In genomic region chr2:233184669-233185068, GRCh38 we compare ENCODE assay signal across 24 cellular contexts.
DNase-seq lines count a peak whose midpoint lies in the region; ATAC-seq and TF ChIP-seq lines count a peak whose summit lies in the region.
"Had no signal": no experiment of that assay in that cellular context is flagged by ENCODE, and none has a peak within 500 bp of the region (broad histone marks: within the 10 kb centered on the region; RNA-seq: fewer than 3 reads in every experiment).

No MANE protein-coding gene starts in this region.

- CTCF ChIA-PET in CD4-positive, alpha-beta memory T cell (lab: Charles Lee; ENCODE audit: partially characterized antibody) = interaction anchor here (1.2 kb wide), 2 partner anchors 67 to 130 kb away, joined by 3 to 4 read pairs; partner anchors contain the start of gene ATG16L1

- no peak for DNase-seq in activated T-cell treated with anti-CD3 and anti-CD28 coated beads, Interleukin-2, amount 50 U/mL, for 24 hours
- DNase-seq in activated T-cell treated with anti-CD3 and anti-CD28 coated beads, Interleukin-2, amount 50 U/mL, for 1 hour = no peak
- DNase-seq in astrocyte of the hippocampus (ENCODE audit: low read depth, low spot score) (peak; percentile 56), naive B cell (no peak), NOMO-1 treated with dmso at 0.1 percent for 144 hours (lab: John Stamatoyannopoulos, UW; ENCODE audit: unreplicated experiment) (no peak), upper lobe of right lung (no peak), NCI-H226 (no peak)
- DNase-seq in CD4-positive, alpha-beta memory T cell = no peak
- DNase-seq: activated CD4-positive, alpha-beta T cell treated with anti-CD3 and anti-CD28 coated beads for 1 hour; activated naive CD4-positive, alpha-beta T cell; activated T-cell treated with anti-CD3 and anti-CD28 coated beads, Interleukin-2, amount 50 U/mL, for 4 hours; AML-193; amniotic stem cell; Caco-2; DMS79; GF-D8; glutamatergic neuron; H7; Kasumi-1; NCI-H1694 treated with DMSO at 0.1 percent for 48 hours; NCI-H526; Peyer's patch; SJCRH30; transverse colon had no signal

- POLR2A ChIA-PET in CD4-positive, alpha-beta memory T cell (lab: Charles Lee; ENCODE audit: partially characterized antibody) = interaction anchor here (1.3 kb wide), 1 partner anchor 56 kb away, joined by 4 read pairs; no protein-coding TSS in a partner anchor

- no peaks in the 10 kb centered on the region for H3K9me3 Mint-ChIP-seq in activated T-cell treated with anti-CD3 and anti-CD28 coated beads, Interleukin-2, amount 50 U/mL, for 24 hours
- H3K9me3 Mint-ChIP-seq in naive B cell = peaks cover 0 to 1% (median 0%) of the 10 kb centered on the region in 7 donors
- no peaks in the 10 kb centered on the region for H3K9me3 Mint-ChIP-seq in CD4-positive, alpha-beta memory T cell
- H3K9me3 Mint-ChIP-seq: activated T-cell treated with anti-CD3 and anti-CD28 coated beads, Interleukin-2, amount 50 U/mL, for 4 hours had no signal

- H3K4me3 Mint-ChIP-seq in activated T-cell treated with anti-CD3 and anti-CD28 coated beads, Interleukin-2, amount 50 U/mL, for 24 hours = no peak overlapping the region
- peak overlapping the region in 1 of 8 donors; percentile 25 for H3K4me3 Mint-ChIP-seq in naive B cell
- no peak overlapping the region for H3K4me3 Mint-ChIP-seq in CD4-positive, alpha-beta memory T cell
- H3K4me3 Mint-ChIP-seq: activated T-cell treated with anti-CD3 and anti-CD28 coated beads, Interleukin-2, amount 50 U/mL, for 4 hours had no signal

- H3K4me1 Mint-ChIP-seq in activated T-cell treated with anti-CD3 and anti-CD28 coated beads, Interleukin-2, amount 50 U/mL, for 24 hours (ENCODE audit: low read depth) = no peaks in the 10 kb centered on the region
- H3K4me1 Mint-ChIP-seq in naive B cell = peaks cover 28 to 39% (median 30%) of the 10 kb centered on the region in 3 donors
- H3K4me1 Mint-ChIP-seq in CD4-positive, alpha-beta memory T cell = peaks cover 0 to 4% (median under 1%) of the 10 kb centered on the region in 4 donors

- ATAC-seq in naive B cell (ENCODE audit: low read depth in 2 of 2) = no peak
- ATAC-seq in upper lobe of right lung = no peak
- ATAC-seq: activated T-cell treated with anti-CD3 and anti-CD28 coated beads, Interleukin-2, amount 50 U/mL, for 4 hours had no signal

- peaks cover 34% of the 10 kb centered on the region for H3K36me3 ChIP-seq in upper lobe of right lung
- peaks cover 91% of the 10 kb centered on the region for H3K36me3 ChIP-seq in CD4-positive, alpha-beta memory T cell (ENCODE audit: insufficient read depth, low read length)
- H3K36me3 ChIP-seq: SJCRH30, transverse colon had no signal

- no peaks in the 10 kb centered on the region for H3K27me3 Mint-ChIP-seq in activated T-cell treated with anti-CD3 and anti-CD28 coated beads, Interleukin-2, amount 50 U/mL, for 24 hours
- no peaks in the 10 kb centered on the region for H3K27me3 Mint-ChIP-seq in naive B cell
- no peaks in the 10 kb centered on the region for H3K27me3 Mint-ChIP-seq in CD4-positive, alpha-beta memory T cell

- H3K27ac Mint-ChIP-seq in activated T-cell treated with anti-CD3 and anti-CD28 coated beads, Interleukin-2, amount 50 U/mL, for 24 hours = peak overlapping the region; percentile 76
- peak overlapping the region in 4 of 6 donors; percentile 41 to 57 (median 46) for H3K27ac Mint-ChIP-seq in naive B cell
- peak overlapping the region in 1 of 7 donors; percentile 32 for H3K27ac Mint-ChIP-seq in CD4-positive, alpha-beta memory T cell

- H3K4me3 ChIP-seq in upper lobe of right lung = no peak overlapping the region
- H3K4me3 ChIP-seq in CD4-positive, alpha-beta memory T cell (ENCODE audit: low read length in 2 of 2) = no peak overlapping the region
- H3K4me3 ChIP-seq: Peyer's patch, SJCRH30, transverse colon had no signal

- H3K4me1 ChIP-seq in upper lobe of right lung = no peaks in the 10 kb centered on the region
- no peaks in the 10 kb centered on the region for H3K4me1 ChIP-seq in CD4-positive, alpha-beta memory T cell (ENCODE audit: insufficient read depth, low read length)
- H3K4me1 ChIP-seq: Caco-2, Peyer's patch, SJCRH30 had no signal

- H3K27ac ChIP-seq in upper lobe of right lung = no peak overlapping the region
- no peak overlapping the region for H3K27ac ChIP-seq in CD4-positive, alpha-beta memory T cell (ENCODE audit: low read depth, low read length)
- H3K27ac ChIP-seq: Peyer's patch, SJCRH30, transverse colon had no signal

- H3K36me3 Mint-ChIP-seq in activated T-cell treated with anti-CD3 and anti-CD28 coated beads, Interleukin-2, amount 50 U/mL, for 24 hours (ENCODE audit: low read depth) = peaks cover 94% of the 10 kb centered on the region
- peaks cover 28 to 39% of the 10 kb centered on the region in 2 donors for H3K36me3 Mint-ChIP-seq in naive B cell
- peaks cover 77 to 90% of the 10 kb centered on the region in 2 donors for H3K36me3 Mint-ChIP-seq in CD4-positive, alpha-beta memory T cell

- TF ChIP-seq CTCF in upper lobe of right lung (IDR thresholded peaks at IDR 0.05) = no peak

- intact Hi-C loops in upper lobe of right lung (cut with DNase I) = no loop called here
- intact Hi-C loops in CD4-positive, alpha-beta memory T cell (cut with micrococcal nuclease) = no loop called here

- H3K9me3 ChIP-seq in upper lobe of right lung = no peaks in the 10 kb centered on the region
- H3K9me3 ChIP-seq in CD4-positive, alpha-beta memory T cell (ENCODE audit: control insufficient read depth in 1 of 2, low read length in 2 of 2) = no peaks in the 10 kb centered on the region
- H3K9me3 ChIP-seq: Caco-2, Peyer's patch, SJCRH30, transverse colon had no signal

- no peaks in the 10 kb centered on the region for H3K27me3 ChIP-seq in upper lobe of right lung
- no peaks in the 10 kb centered on the region for H3K27me3 ChIP-seq in CD4-positive, alpha-beta memory T cell (ENCODE audit: insufficient read depth, low read length)
- H3K27me3 ChIP-seq: Peyer's patch, transverse colon had no signal
